In the genomic region with DNA sequence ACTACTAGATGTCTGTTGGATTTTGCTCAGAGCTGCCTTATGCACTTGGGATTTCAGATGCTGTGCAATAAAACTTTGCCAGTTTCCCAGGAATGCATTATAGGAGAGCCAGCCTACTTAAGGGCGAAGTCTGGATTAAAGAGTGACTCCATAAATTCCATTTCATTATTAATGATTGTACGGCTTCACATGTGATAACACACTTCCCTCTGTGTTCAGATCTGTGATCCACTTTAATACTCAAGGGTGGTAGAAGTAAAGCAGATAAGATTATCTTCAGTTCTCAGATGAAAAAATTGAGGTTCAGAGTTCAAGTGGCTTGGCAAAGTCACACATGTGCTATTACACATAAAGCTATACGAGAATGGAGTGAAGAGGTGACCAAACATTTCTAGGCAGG, we compare ENCODE assay signal across 33 cellular contexts.
DNase-seq lines count a peak whose midpoint lies in the region; ATAC-seq, FAIRE-seq and TF ChIP-seq lines count a peak whose summit lies in the region.
"Had no signal": no experiment of that assay in that cellular context is flagged by ENCODE, and none has a peak within 500 bp of the region (broad histone marks: within the 10 kb centered on the region; RNA-seq: fewer than 3 reads in every experiment).

No MANE protein-coding gene starts in this region.

- H3K27ac ChIP-seq in small intestine (ENCODE audit: low read depth in 1 of 2, low read length in 1 of 2) (no peak overlapping the region), stomach (no peak overlapping the region)
- H3K27ac ChIP-seq: 22Rv1; A549; BLaER1; BLaER1 treated with 17β-estradiol and CSF1 and Interleukin-3, amounts not matched to agents 10 nM and 100 nM; C4-2B had no signal

- H3K9me3 ChIP-seq in small intestine (ENCODE audit: control insufficient read depth, low read depth) (no peaks in the 10 kb centered on the region), stomach (peaks cover 7 to 22% (median 15%) of the 10 kb centered on the region in 4 donors)
- H3K9me3 ChIP-seq: BE2C had no signal

- intact Hi-C loops in stomach (cut with DNase I; ENCODE audit: low total_unique reads), result no loop called here

- 11 to 59% (median 36%) methylated on average over 3 of the region's 3 CpGs for WGBS in small intestine, 3 donors
- 28 to 48% (median 46%) methylated on average over 3 of the region's 3 CpGs for WGBS in stomach, 5 donors

- H3K36me3 ChIP-seq in small intestine (ENCODE audit: control insufficient read depth in 2 of 2, insufficient read depth in 2 of 2, low read length in 2 of 2) (no peaks in the 10 kb centered on the region), stomach (no peaks in the 10 kb centered on the region)
- H3K36me3 ChIP-seq: BE2C; BLaER1; BLaER1 treated with 17β-estradiol and CSF1 and Interleukin-3, amounts not matched to agents 10 nM and 100 nM had no signal

- DNase-seq in DMS53 (lab: John Stamatoyannopoulos, UW) (peak; percentile 2), DMS53 treated with DMSO at 0.1 percent for 48 hours (lab: John Stamatoyannopoulos, UW; ENCODE audit: unreplicated experiment) (no peak), HT-29 (ENCODE audit: low spot score) (peak; percentile 7), retinal pigment epithelial cell (ENCODE audit: low read depth) (peak; percentile 7), small intestine (peak; percentile 96), stomach (no peak)
- DNase-seq: 8988T; ACHN; AML-193; BE2C; C1 segment of cervical spinal cord; Caco-2; Calu3; CD4-positive, alpha-beta memory T cell; CD4-positive, alpha-beta T cell; CD4-positive, CD25-positive, alpha-beta regulatory T cell; CD8-positive, alpha-beta memory T cell; CD8-positive, alpha-beta T cell; COR-L47; DMS 273 treated with DMSO at 0.1 percent for 48 hours; DMS153; DMS79; DMS79 treated with DMSO at 0.1 percent for 48 hours; DND-41; EL had no signal

- no peak for TF ChIP-seq POLR2A in stomach (IDR thresholded peaks at IDR 0.05)

- H3K27me3 ChIP-seq in small intestine (ENCODE audit: control insufficient read depth in 2 of 2, insufficient read depth in 2 of 2, low read length in 2 of 2), result no peaks in the 10 kb centered on the region
- H3K27me3 ChIP-seq in stomach, result peaks cover 0 to 10% (median 0%) of the 10 kb centered on the region in 3 donors
- H3K27me3 ChIP-seq: BE2C; BLaER1; BLaER1 treated with 17β-estradiol and CSF1 and Interleukin-3, amounts not matched to agents 10 nM and 100 nM had no signal

- no peak for TF ChIP-seq CTCF in retinal pigment epithelial cell (conservative IDR thresholded peaks at IDR 0.05; ENCODE audit: low read depth, low read length)
- no peak for TF ChIP-seq CTCF in stomach (IDR thresholded peaks at IDR 0.05)

- H3K4me1 ChIP-seq in small intestine (ENCODE audit: control insufficient read depth in 2 of 2, insufficient read depth in 1 of 2, low read depth in 1 of 2, low read length in 1 of 2), result peaks cover 2 to 3% of the 10 kb centered on the region in 2 donors
- no peaks in the 10 kb centered on the region for H3K4me1 ChIP-seq in stomach
- H3K4me1 ChIP-seq: A549; BE2C; BLaER1; BLaER1 treated with 17β-estradiol and CSF1 and Interleukin-3, amounts not matched to agents 10 nM and 100 nM; Caco-2 had no signal

- H3K4me3 ChIP-seq in retinal pigment epithelial cell (ENCODE audit: low read length), result no peak overlapping the region
- H3K4me3 ChIP-seq in small intestine (ENCODE audit: low read depth in 1 of 2, low read length in 2 of 2), result no peak overlapping the region
- no peak overlapping the region for H3K4me3 ChIP-seq in stomach
- H3K4me3 ChIP-seq: A549; BLaER1; BLaER1 treated with 17β-estradiol and CSF1 and Interleukin-3, amounts not matched to agents 10 nM and 100 nM had no signal

- ATAC-seq in HG02571 (IDR thresholded peaks at IDR 0.05; ENCODE audit: unreplicated experiment) (no peak), HG02623 (IDR thresholded peaks at IDR 0.05; ENCODE audit: unreplicated experiment) (no peak)
- ATAC-seq: A549; CD8-positive, alpha-beta T cell had no signal

- TF ChIP-seq EP300 in stomach (IDR thresholded peaks at IDR 0.05), result no peak

- peak; percentile 84 for FAIRE-seq in small intestine (lab: Jason Lieb, UNC)
- FAIRE-seq: A204.1 had no signal

Comparison
In these comparisons a context has a peak if more than half of its experiments do, and no peak if none do; other contexts are left out.
1. DNase-seq: peak in DMS53 (single experiment), HT-29 (single experiment), retinal pigment epithelial cell (single experiment) and small intestine (single experiment); none in DMS53 treated with DMSO at 0.1 percent for 48 hours (single experiment) and stomach (single experiment).